20 cellular contexts compared by ENCODE assay signal in the genomic region with DNA sequence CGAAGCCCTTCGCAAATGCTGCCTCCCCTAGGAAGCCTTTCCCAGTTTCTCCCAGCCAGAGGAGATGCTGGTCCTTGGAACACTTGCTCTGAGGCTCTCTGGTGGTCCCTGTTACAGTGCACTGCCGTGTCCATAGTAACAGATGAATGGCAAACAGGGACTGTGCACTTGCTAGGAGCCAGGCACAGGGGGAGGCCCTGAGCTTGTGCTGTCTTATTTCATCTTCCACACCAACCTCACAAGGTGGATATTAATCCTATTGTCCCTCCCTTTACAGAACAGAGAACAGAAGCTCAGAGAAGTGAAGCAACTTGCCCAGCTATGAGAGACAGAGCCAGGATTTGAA. TPM values are rescaled to one million over a fixed set of nuclear protein-coding genes. Genes with fewer than 3 reads are reported as not detected.
DNase-seq lines count a peak whose midpoint lies in the region; ATAC-seq and TF ChIP-seq lines count a peak whose summit lies in the region.
"Had no signal": no experiment of that assay in that cellular context is flagged by ENCODE, and none has a peak within 500 bp of the region (broad histone marks: within the 10 kb centered on the region; RNA-seq: fewer than 3 reads in every experiment).

No MANE protein-coding gene starts in this region.

- no peak overlapping the region for H3K18ac ChIP-seq in mesendoderm (ENCODE audit: low read length)

- DNase-seq in activated CD4-positive, CD25-positive, alpha-beta regulatory T cell treated with anti-CD3 and anti-CD28 coated beads, Interleukin-2, amount 50 U/mL, for 72 hours, result peak; percentile 6
- peak; percentile 67 for DNase-seq in RWPE2 (ENCODE audit: low spot score)
- DNase-seq in mesendoderm, result peak; percentile 47
- no peak for DNase-seq in hippocampal formation (lab: John Stamatoyannopoulos, UW)
- DNase-seq in NCI-H2171 (lab: John Stamatoyannopoulos, UW), result no peak
- no peak for DNase-seq in mammary epithelial cell
- DNase-seq in EL, result no peak
- DNase-seq: ACHN; activated CD8-positive, alpha-beta T cell treated with anti-CD3 and anti-CD28 coated beads, Interleukin-2, amount 10 ng/mL, durations not matched to agents 7 days and 5 days; activated T-cell treated with anti-CD3 and anti-CD28 coated beads, Interleukin-2, amount 50 U/mL, for 72 hours; CD4-positive, alpha-beta T cell; head of caudate nucleus; KBM-7; NCI-H1092; stimulated activated naive CD8-positive, alpha-beta T cell treated with anti-CD3 and anti-CD28 coated beads, Interleukin-15, Interleukin-2, amounts not matched to agents 100 U/mL and 50 U/mL, for 24 hours; upper lobe of left lung; WERI-Rb-1 had no signal

- intact Hi-C loops in mammary epithelial cell (cut with micrococcal nuclease), result no loop called here

- H3K27ac ChIP-seq in RWPE2 (ENCODE audit: poor library complexity, severe bottlenecking) (no peak overlapping the region), mesendoderm (ENCODE audit: low read depth, low read length) (no peak overlapping the region), mammary epithelial cell (ENCODE audit: insufficient read depth, low read depth, low read length) (no peak overlapping the region)
- H3K27ac ChIP-seq: breast epithelium, HL-60, upper lobe of left lung, WERI-Rb-1 had no signal

- BruUV-seq in mammary epithelial cell (replicated peaks; lab: Mats Ljungman, UMichigan), result no TSS peak

- ATAC-seq in activated CD4-positive, CD25-positive, alpha-beta regulatory T cell treated with anti-CD3 and anti-CD28 coated beads, Interleukin-2, amount 50 U/mL, for 24 hours, result no peak
- ATAC-seq in RWPE2 (ENCODE audit: low read depth), result peak; percentile 30; the same call in 2 of the 3 replicates
- ATAC-seq: activated CD8-positive, alpha-beta T cell treated with anti-CD3 and anti-CD28 coated beads, Interleukin-2, amount 10 ng/mL, durations not matched to agents 7 days and 5 days; activated T-cell treated with anti-CD3 and anti-CD28 coated beads, Interleukin-2, amount 50 U/mL, for 72 hours; stimulated activated naive CD8-positive, alpha-beta T cell treated with anti-CD3 and anti-CD28 coated beads, Interleukin-15, Interleukin-2, amounts not matched to agents 100 U/mL and 50 U/mL, for 24 hours had no signal

- H3K9me3 ChIP-seq in RWPE2 (ENCODE audit: severe bottlenecking) (no peaks in the 10 kb centered on the region), mammary epithelial cell (replicated peaks; ENCODE audit: insufficient read depth, low read length) (no peaks in the 10 kb centered on the region)
- H3K9me3 ChIP-seq: breast epithelium, upper lobe of left lung had no signal

- H3K56ac ChIP-seq in mesendoderm (ENCODE audit: low read length), result no peak overlapping the region

- no peak overlapping the region for H2BK5ac ChIP-seq in mesendoderm (ENCODE audit: low read length)

- TF ChIP-seq CTCF in RWPE2 (IDR thresholded peaks at IDR 0.05; ENCODE audit: poor library complexity, severe bottlenecking) (no peak), mammary epithelial cell (conservative IDR thresholded peaks at IDR 0.05 in 1 of 2, IDR thresholded peaks at IDR 0.05 in 1 of 2; ENCODE audit: extremely low read depth in 1 of 2, insufficient read depth in 1 of 2, low read depth in 1 of 2, low read length in 2 of 2) (no peak)

- H2BK120ac ChIP-seq in mesendoderm (ENCODE audit: low read depth, low read length), result no peak overlapping the region

- H3K36me3 ChIP-seq in RWPE2 (ENCODE audit: low read depth) (peaks cover 69% of the 10 kb centered on the region), mesendoderm (ENCODE audit: control insufficient read depth, insufficient read depth, low read length) (peaks cover 8% of the 10 kb centered on the region), mammary epithelial cell (ENCODE audit: insufficient read depth, low read length) (peaks cover 18% of the 10 kb centered on the region)
- H3K36me3 ChIP-seq: breast epithelium had no signal

- H4K8ac ChIP-seq in mesendoderm (ENCODE audit: low read depth, low read length), result no peak overlapping the region

- H3K27me3 ChIP-seq in RWPE2 (ENCODE audit: insufficient read depth, poor library complexity, severe bottlenecking), result no peaks in the 10 kb centered on the region
- H3K27me3 ChIP-seq in mesendoderm (ENCODE audit: insufficient read depth, low read length, poor library complexity), result no peaks in the 10 kb centered on the region
- H3K27me3 ChIP-seq in mammary epithelial cell (ENCODE audit: insufficient read depth, low read length), result no peaks in the 10 kb centered on the region
- H3K27me3 ChIP-seq: breast epithelium, upper lobe of left lung had no signal

- in situ Hi-C loops in mammary epithelial cell (cut with MboI; ENCODE audit: low sequenced_read_pairs in 2 of 2), result no loop called here

- no peak overlapping the region for H3K4ac ChIP-seq in mesendoderm (ENCODE audit: low read depth, low read length)

- H2AK5ac ChIP-seq in mesendoderm (ENCODE audit: low read length), result no peak overlapping the region

- peaks cover 20% of the 10 kb centered on the region for H3K79me1 ChIP-seq in mesendoderm (ENCODE audit: low read length)

- H2AFZ ChIP-seq in mammary epithelial cell (ENCODE audit: low read depth, low read length), result no peak overlapping the region

- dilution Hi-C loops in mammary epithelial cell (cut with HindIII; ENCODE audit: low sequenced_read_pairs), result no loop called here

- H3K79me2 ChIP-seq in mesendoderm (ENCODE audit: control insufficient read depth, insufficient read depth, low read length) (peaks cover 17% of the 10 kb centered on the region), mammary epithelial cell (ENCODE audit: insufficient read depth, low read length) (peaks cover 73% of the 10 kb centered on the region)

- H4K5ac ChIP-seq in mesendoderm (ENCODE audit: low read length), result no peak overlapping the region

- H4K20me1 ChIP-seq in mammary epithelial cell (ENCODE audit: insufficient read depth, low read length), result no peaks in the 10 kb centered on the region

- H3K9ac ChIP-seq in mesendoderm (ENCODE audit: low read length) (no peak overlapping the region), mammary epithelial cell (ENCODE audit: insufficient read depth, low read length) (no peak overlapping the region)

- CTCF ChIA-PET in mammary epithelial cell (lab: Charles Lee; ENCODE audit: low non-redundant PET), result no interaction called here

- H3K4me1 ChIP-seq in RWPE2 (ENCODE audit: insufficient read depth, poor library complexity, severe bottlenecking) (peaks cover under 1% of the 10 kb centered on the region), mesendoderm (ENCODE audit: control insufficient read depth, low read depth, low read length) (no peaks in the 10 kb centered on the region), mammary epithelial cell (ENCODE audit: insufficient read depth, low read length) (peaks cover under 1% of the 10 kb centered on the region)
- H3K4me1 ChIP-seq: breast epithelium, upper lobe of left lung had no signal

- no CpG with 5 or more reads among the region's 3 CpGs for WGBS in mesendoderm (ENCODE audit: extremely low coverage, insufficient coverage, low lambda C conversion rate)
- 97% methylated on average over 3 of the region's 3 CpGs for WGBS in mammary epithelial cell (ENCODE audit: low coverage, missing lambda C conversion rate)

- no peak overlapping the region for H3K23ac ChIP-seq in mesendoderm (ENCODE audit: low read length)

- H3K4me2 ChIP-seq in mesendoderm (ENCODE audit: low read length), result no peak overlapping the region
- no peak overlapping the region for H3K4me2 ChIP-seq in mammary epithelial cell (ENCODE audit: insufficient read depth, low read depth, low read length)

- H3K4me3 ChIP-seq in RWPE2 (ENCODE audit: severe bottlenecking) (no peak overlapping the region), mesendoderm (ENCODE audit: low read length) (no peak overlapping the region), mammary epithelial cell (replicated peaks in 1 of 3; ENCODE audit: insufficient read depth in 1 of 3, low read depth in 2 of 3, low read length in 3 of 3) (no peak overlapping the region)
- H3K4me3 ChIP-seq: breast epithelium, upper lobe of left lung had no signal

- no peak overlapping the region for H2BK15ac ChIP-seq in mesendoderm (replicated peaks; ENCODE audit: low read depth)

RNA-seq across cellular contexts. Expression of gene SRC, which starts 19.0 kb away (rescaled TPM):
- 18.4 TPM for polyA plus RNA-seq in mesendoderm (2013, experiment 1 of 2)
- polyA plus RNA-seq in mesendoderm (2013, experiment 2 of 2), result 19.3 TPM
- 10 to 100 TPM; 52.7 to 60.2 TPM for total RNA-seq in mammary epithelial cell
- 39.3 TPM for polyA plus RNA-seq in mammary epithelial cell
- 54.6 TPM for polyA minus RNA-seq in mammary epithelial cell

Comparison
In these comparisons a context has a peak if more than half of its experiments do, and no peak if none do; other contexts are left out.
1. DNase-seq: peak in activated CD4-positive, CD25-positive, alpha-beta regulatory T cell treated with anti-CD3 and anti-CD28 coated beads, Interleukin-2, amount 50 U/mL, for 72 hours (single experiment), RWPE2 (single experiment) and mesendoderm (single experiment); none in hippocampal formation (0 of 2), NCI-H2171 (single experiment), mammary epithelial cell (single experiment) and EL (single experiment).